ENCODE assay signal across 23 cellular contexts in the genomic region with DNA sequence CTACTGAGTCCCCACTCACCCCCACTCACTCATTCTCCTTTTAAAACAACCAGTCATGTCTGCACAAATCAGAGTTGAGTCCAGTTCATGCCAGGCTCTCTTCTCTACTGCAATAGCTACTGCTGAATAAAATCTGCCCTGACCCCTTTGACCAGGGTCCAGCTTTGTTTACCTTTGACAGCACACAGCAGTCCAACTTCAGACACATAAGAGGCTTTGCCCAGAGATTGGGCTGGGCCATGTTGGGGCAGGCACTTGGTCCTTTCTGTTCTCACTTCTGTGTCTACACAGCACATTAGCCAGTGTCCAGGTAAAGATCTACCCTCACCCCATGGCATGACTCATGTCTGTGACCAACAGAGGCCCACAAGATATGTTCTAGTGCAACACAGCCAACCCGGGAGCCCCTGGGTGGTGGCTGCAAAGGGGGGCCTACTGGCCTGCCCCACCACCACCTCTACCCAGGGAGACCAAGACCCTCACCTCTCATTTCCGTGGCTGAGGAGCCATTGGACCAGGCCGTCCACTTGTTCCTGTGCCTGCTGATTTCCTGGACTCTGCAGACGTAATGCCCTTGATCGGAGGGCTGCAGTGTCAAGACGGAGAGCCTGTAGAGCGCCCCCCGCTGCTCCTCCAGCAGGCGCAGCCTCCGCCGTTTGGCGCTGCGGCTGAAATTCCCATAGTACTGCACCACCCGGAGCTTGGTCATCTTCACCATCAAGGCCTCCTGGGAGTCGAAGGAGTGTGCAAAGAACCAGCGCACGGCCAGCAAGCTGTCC. TPM values are rescaled to one million over a fixed set of nuclear protein-coding genes. Genes with fewer than 3 reads are reported as not detected.
"Had no signal": no experiment of that assay in that cellular context is flagged by ENCODE, and none has a peak within 500 bp of the region (broad histone marks: within the 10 kb centered on the region; RNA-seq: fewer than 3 reads in every experiment).

No MANE protein-coding gene starts in this region.

- ATAC-seq: activated CD4-positive, alpha-beta T cell treated with anti-CD3 and anti-CD28 coated beads for 36 hours; activated naive CD4-positive, alpha-beta T cell treated with anti-CD3 and anti-CD28 coated beads, Interleukin-2, amount 50 U/mL, for 72 hours; WTC11 had no signal

- H3K9me3 Mint-ChIP-seq: activated CD4-positive, alpha-beta memory T cell treated with anti-CD3 and anti-CD28 coated beads for 36 hours; activated T-helper 1 cell treated with anti-CD3 and anti-CD28 coated beads, Interleukin-12 subunit alpha, Interleukin-12 subunit beta, Interleukin-2, Interleukin-4 antibody, amounts not matched to agents 30 ng/mL and 10 ng/mL and 1 ng/mL, durations not matched to agents 14 hours and 24 hours and 36 hours; nephron progenitor cell; WTC11 had no signal

- H3K36me3 ChIP-seq: left ventricle myocardium inferior, stomach had no signal

- H3K27ac ChIP-seq: SK-N-MC, testis had no signal

- H3K27me3 Mint-ChIP-seq: brain had no signal

- DNase-seq: activated CD4-positive, alpha-beta memory T cell treated with anti-CD3 and anti-CD28 coated beads for 36 hours; activated CD4-positive, alpha-beta T cell treated with anti-CD3 and anti-CD28 coated beads for 36 hours; activated gamma-delta T cell treated with Interleukin-2 at 50 U/mL for 16 hours; activated T-cell treated with anti-CD3 and anti-CD28 coated beads for 4 hours; central memory CD4-positive, alpha-beta T cell; kidney; mesendoderm; nephron progenitor cell; occipital lobe; retina; stomach had no signal

- H3K4me3 Mint-ChIP-seq: activated CD4-positive, alpha-beta memory T cell treated with anti-CD3 and anti-CD28 coated beads for 36 hours; activated CD4-positive, alpha-beta T cell treated with anti-CD3 and anti-CD28 coated beads for 36 hours; activated T-helper 1 cell treated with anti-CD3 and anti-CD28 coated beads, Interleukin-12 subunit alpha, Interleukin-12 subunit beta, Interleukin-2, Interleukin-4 antibody, amounts not matched to agents 30 ng/mL and 10 ng/mL and 1 ng/mL, durations not matched to agents 14 hours and 24 hours and 36 hours; nephron progenitor cell; WTC11 had no signal

- H3K4me3 ChIP-seq: SK-N-MC, stomach, testis had no signal

- H3K9me3 ChIP-seq: left ventricle myocardium inferior, stomach, testis had no signal

- H3K36me3 Mint-ChIP-seq: activated CD4-positive, alpha-beta memory T cell treated with anti-CD3 and anti-CD28 coated beads for 36 hours; activated naive CD4-positive, alpha-beta T cell treated with anti-CD3 and anti-CD28 coated beads, Interleukin-2, amount 50 U/mL, for 72 hours; WTC11 had no signal

- H3K27me3 ChIP-seq: testis had no signal

- H3K27ac Mint-ChIP-seq: activated CD4-positive, alpha-beta memory T cell treated with anti-CD3 and anti-CD28 coated beads for 36 hours; activated CD4-positive, alpha-beta T cell treated with anti-CD3 and anti-CD28 coated beads for 36 hours; activated naive CD4-positive, alpha-beta T cell treated with anti-CD3 and anti-CD28 coated beads, Interleukin-2, amount 50 U/mL, for 72 hours; activated T-helper 1 cell treated with anti-CD3 and anti-CD28 coated beads, Interleukin-12 subunit alpha, Interleukin-12 subunit beta, Interleukin-2, Interleukin-4 antibody, amounts not matched to agents 30 ng/mL and 10 ng/mL and 1 ng/mL, durations not matched to agents 14 hours and 24 hours and 36 hours; nephron progenitor cell; WTC11 had no signal

RNA-seq across cellular contexts. Expression of gene VSTM4, which starts 8.0 kb away (rescaled TPM):
- total RNA-seq: activated naive CD4-positive, alpha-beta T cell treated with anti-CD3 and anti-CD28 coated beads, Interleukin-2, amount 50 U/mL, for 72 hours had no signal

RNA-seq across cellular contexts. Expression of gene FAM170B, which starts 26.5 kb away (rescaled TPM):
- total RNA-seq: activated CD4-positive, alpha-beta memory T cell treated with anti-CD3 and anti-CD28 coated beads for 36 hours; activated CD4-positive, alpha-beta T cell treated with anti-CD3 and anti-CD28 coated beads for 36 hours; activated naive CD4-positive, alpha-beta T cell treated with anti-CD3 and anti-CD28 coated beads, Interleukin-2, amount 50 U/mL, for 72 hours; activated T-helper 1 cell treated with anti-CD3 and anti-CD28 coated beads, Interleukin-12 subunit alpha, Interleukin-12 subunit beta, Interleukin-2, Interleukin-4 antibody, amounts not matched to agents 30 ng/mL and 10 ng/mL and 1 ng/mL, durations not matched to agents 14 hours and 24 hours and 36 hours; frontal cortex; kidney; left ventricle myocardium inferior; occipital lobe; posterior vena cava; skeletal muscle tissue; stomach; ureter; WTC11 had no signal
- polyA plus RNA-seq: esophagus, stomach had no signal
